Comparison of ENCODE assay signal across 8 cellular contexts in genomic region chr18:21167641-21168372, GRCh38. TPM values are rescaled to one million over a fixed set of nuclear protein-coding genes. Genes with fewer than 3 reads are reported as not detected.
A peak's percentile ranks its signal among the peaks of the same experiment; 100 is the strongest.
DNase-seq lines count a peak whose midpoint lies in the region; ATAC-seq and TF ChIP-seq lines count a peak whose summit lies in the region.

No MANE protein-coding gene starts in this region.

- H3K36me3 ChIP-seq in NT2/D1 (ENCODE audit: insufficient read depth, insufficient read length, low read length) (no peaks in the 10 kb centered on the region), Peyer's patch (no peaks in the 10 kb centered on the region)

- ATAC-seq in HG03460 (IDR thresholded peaks at IDR 0.05; ENCODE audit: unreplicated experiment) = no peak

- peak; percentile 55 for DNase-seq in SIG-M5 treated with dmso at 0.1 percent for 504 hours (lab: John Stamatoyannopoulos, UW; ENCODE audit: unreplicated experiment)
- DNase-seq in SIG-M5 (lab: John Stamatoyannopoulos, UW) = no peak
- peak; percentile 35 for DNase-seq in NT2/D1 (ENCODE audit: low read depth, low spot score)
- DNase-seq in iPS DF 4.7 (ENCODE audit: extremely low read depth, low spot score) = peak; percentile 56
- DNase-seq in ureter (ENCODE audit: low spot score) = peak; percentile 75
- no peak for DNase-seq in activated CD8-positive, alpha-beta memory T cell treated with anti-CD3 and anti-CD28 coated beads, Interleukin-2, amount 50 U/mL, for 48 hours
- no peak for DNase-seq in Peyer's patch

- H3K4me1 ChIP-seq in NT2/D1 (ENCODE audit: insufficient read depth, insufficient read length) = no peaks in the 10 kb centered on the region
- no peaks in the 10 kb centered on the region for H3K4me1 ChIP-seq in Peyer's patch

- no peak overlapping the region for H3K27ac ChIP-seq in Peyer's patch

- no peak for TF ChIP-seq POLR2A in Peyer's patch (IDR thresholded peaks at IDR 0.05)

- no peaks in the 10 kb centered on the region for H3K9me3 ChIP-seq in NT2/D1 (ENCODE audit: insufficient read depth, low read length)
- H3K9me3 ChIP-seq in Peyer's patch = no peaks in the 10 kb centered on the region

- H3K27me3 ChIP-seq in NT2/D1 (ENCODE audit: insufficient read depth, insufficient read length) (no peaks in the 10 kb centered on the region), Peyer's patch (no peaks in the 10 kb centered on the region)

- no peak for TF ChIP-seq CTCF in Peyer's patch (IDR thresholded peaks at IDR 0.05)

- no peak overlapping the region for H3K4me3 ChIP-seq in NT2/D1 (ENCODE audit: insufficient read length, low read depth)
- no peak overlapping the region for H3K4me3 ChIP-seq in Peyer's patch

- H3K9ac ChIP-seq in NT2/D1 (ENCODE audit: insufficient read length, low read depth) = no peak overlapping the region

RNA-seq across cellular contexts. Expression of gene ROCK1, which starts 56.2 kb away (rescaled TPM):
- total RNA-seq in ureter = 70.2 TPM
- total RNA-seq in Peyer's patch = 100 to 1,000 TPM in 1 of 4 donors, 10 to 100 TPM in 3; 40.6 to 111 (median 54.9) TPM

Comparison
In these comparisons a context has a peak if more than half of its experiments do, and no peak if none do; other contexts are left out.
1. DNase-seq: peak in SIG-M5 treated with dmso at 0.1 percent for 504 hours (single experiment), NT2/D1 (single experiment), iPS DF 4.7 (single experiment) and ureter (single experiment); none in SIG-M5 (single experiment), activated CD8-positive, alpha-beta memory T cell treated with anti-CD3 and anti-CD28 coated beads, Interleukin-2, amount 50 U/mL, for 48 hours (single experiment) and Peyer's patch (0 of 3).